In the genomic region with DNA sequence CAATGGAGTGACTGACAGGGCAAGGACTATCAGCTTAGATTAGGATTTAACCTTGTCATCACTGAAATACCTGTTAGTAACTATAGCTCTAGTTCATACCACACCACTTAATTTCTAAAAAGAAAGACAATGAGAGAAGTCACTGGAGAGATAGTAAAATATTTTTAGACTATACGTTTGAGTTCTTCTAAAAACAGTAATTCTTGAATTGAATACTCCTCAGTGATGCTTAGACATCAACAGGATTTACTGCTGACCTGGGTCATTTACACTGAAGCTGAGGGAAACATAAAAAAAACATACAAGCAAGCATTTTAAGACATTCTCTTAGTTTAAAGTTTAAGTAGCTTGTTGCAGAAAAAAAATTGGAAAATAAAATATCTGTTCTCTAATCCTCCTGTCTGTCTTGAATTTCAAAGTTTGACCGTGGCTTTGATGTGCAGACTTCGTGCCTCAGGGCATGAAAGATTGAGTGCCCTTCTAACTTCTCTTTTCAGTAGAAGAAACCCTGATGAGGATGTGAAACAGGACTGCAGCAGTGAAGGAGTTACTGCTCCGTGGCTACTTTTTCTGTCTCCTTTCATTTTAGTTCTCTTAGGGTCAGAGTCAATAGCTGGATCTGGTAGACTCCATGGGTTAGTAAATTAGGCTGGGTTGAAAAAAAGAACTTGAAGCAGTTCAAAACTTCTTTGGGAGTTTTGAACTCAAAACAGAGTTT, we compare ENCODE assay signal across 14 cellular contexts.
DNase-seq lines count a peak whose midpoint lies in the region; ATAC-seq and TF ChIP-seq lines count a peak whose summit lies in the region.
"Had no signal": no experiment of that assay in that cellular context is flagged by ENCODE, and none has a peak within 500 bp of the region (broad histone marks: within the 10 kb centered on the region; RNA-seq: fewer than 3 reads in every experiment).

No MANE protein-coding gene starts in this region.

- peak overlapping the region; percentile 5 for H3K4me3 Mint-ChIP-seq in mesothelial cell of epicardium
- H3K4me3 Mint-ChIP-seq in activated CD4-positive, alpha-beta memory T cell treated with anti-CD3 and anti-CD28 coated beads, Interleukin-2, amount 10 ng/mL, durations not matched to agents 7 days and 5 days: no peak overlapping the region
- H3K4me3 Mint-ChIP-seq: naive thymus-derived CD4-positive, alpha-beta T cell had no signal

- H3K36me3 Mint-ChIP-seq in mesothelial cell of epicardium: peaks cover 8% of the 10 kb centered on the region
- H3K36me3 Mint-ChIP-seq in activated CD4-positive, alpha-beta memory T cell treated with anti-CD3 and anti-CD28 coated beads, Interleukin-2, amount 10 ng/mL, durations not matched to agents 7 days and 5 days (ENCODE audit: low read depth): no peaks in the 10 kb centered on the region

- CTCF ChIA-PET in activated CD4-positive, alpha-beta memory T cell treated with anti-CD3 and anti-CD28 coated beads, Interleukin-2, amount 10 ng/mL, durations not matched to agents 7 days and 5 days (lab: Charles Lee): no interaction called here

- H3K4me1 Mint-ChIP-seq in mesothelial cell of epicardium: peaks cover 57% of the 10 kb centered on the region
- H3K4me1 Mint-ChIP-seq in activated CD4-positive, alpha-beta memory T cell treated with anti-CD3 and anti-CD28 coated beads, Interleukin-2, amount 10 ng/mL, durations not matched to agents 7 days and 5 days: no peaks in the 10 kb centered on the region

- DNase-seq in mesothelial cell of epicardium (ENCODE audit: low spot score in 2 of 2, unreplicated experiment in 2 of 2): no peak
- DNase-seq in AG08395 (ENCODE audit: low spot score): no peak
- no peak for DNase-seq in activated CD4-positive, alpha-beta memory T cell treated with anti-CD3 and anti-CD28 coated beads, Interleukin-2, amount 10 ng/mL, durations not matched to agents 7 days and 5 days
- no peak for DNase-seq in NCI-H510A treated with DMSO at 0.1 percent for 48 hours (lab: John Stamatoyannopoulos, UW)
- DNase-seq in tibial artery: no peak
- DNase-seq: activated CD4-positive, alpha-beta T cell treated with anti-CD3 and anti-CD28 coated beads for 1 hour; activated effector memory CD4-positive, alpha-beta T cell treated with Interleukin-2 at 50 U/mL for 16 hours; Caco-2; naive thymus-derived CD4-positive, alpha-beta T cell; uterus had no signal

- TF ChIP-seq CTCF in mesothelial cell of epicardium (IDR thresholded peaks at IDR 0.05; ENCODE audit: unreplicated experiment): no peak
- no peak for TF ChIP-seq CTCF in tibial artery (IDR thresholded peaks at IDR 0.05)

- peaks cover 15% of the 10 kb centered on the region for H3K9me3 Mint-ChIP-seq in mesothelial cell of epicardium
- no peaks in the 10 kb centered on the region for H3K9me3 Mint-ChIP-seq in activated CD4-positive, alpha-beta memory T cell treated with anti-CD3 and anti-CD28 coated beads, Interleukin-2, amount 10 ng/mL, durations not matched to agents 7 days and 5 days

- peak; percentile 85 for ATAC-seq in GM18519 (IDR thresholded peaks at IDR 0.05; ENCODE audit: low FRiP score, unreplicated experiment)
- peak; percentile 88 for ATAC-seq in GM21390 (IDR thresholded peaks at IDR 0.05; ENCODE audit: unreplicated experiment)
- peak; percentile 74 for ATAC-seq in HG03342 (IDR thresholded peaks at IDR 0.05; ENCODE audit: unreplicated experiment)
- ATAC-seq: naive thymus-derived CD4-positive, alpha-beta T cell had no signal

- H3K27me3 ChIP-seq in tibial artery: no peaks in the 10 kb centered on the region
- H3K27me3 ChIP-seq: cardiac muscle cell, uterus had no signal

- intact Hi-C loops in tibial artery (cut with DNase I; ENCODE audit: low total_unique reads): no loop called here

- no peak overlapping the region for H3K4me3 ChIP-seq in tibial artery
- H3K4me3 ChIP-seq: cardiac muscle cell, uterus had no signal

- peaks cover 0 to 6% (median 0%) of the 10 kb centered on the region in 3 donors for H3K9me3 ChIP-seq in tibial artery
- H3K9me3 ChIP-seq: Caco-2, uterus had no signal

- H3K27ac ChIP-seq in tibial artery: no peak overlapping the region
- H3K27ac ChIP-seq: cardiac muscle cell, uterus had no signal

- no peaks in the 10 kb centered on the region for H3K27me3 Mint-ChIP-seq in mesothelial cell of epicardium (ENCODE audit: low read depth)
- H3K27me3 Mint-ChIP-seq in activated CD4-positive, alpha-beta memory T cell treated with anti-CD3 and anti-CD28 coated beads, Interleukin-2, amount 10 ng/mL, durations not matched to agents 7 days and 5 days: peaks cover 30% of the 10 kb centered on the region

- H3K36me3 ChIP-seq in tibial artery: no peaks in the 10 kb centered on the region
- H3K36me3 ChIP-seq: cardiac muscle cell, uterus had no signal

- POLR2A ChIA-PET in activated CD4-positive, alpha-beta memory T cell treated with anti-CD3 and anti-CD28 coated beads, Interleukin-2, amount 10 ng/mL, durations not matched to agents 7 days and 5 days (lab: Charles Lee): no interaction called here

- no peaks in the 10 kb centered on the region for H3K4me1 ChIP-seq in tibial artery
- H3K4me1 ChIP-seq: Caco-2 had no signal

- peak overlapping the region; percentile 84 for H3K27ac Mint-ChIP-seq in mesothelial cell of epicardium
- no peak overlapping the region for H3K27ac Mint-ChIP-seq in activated CD4-positive, alpha-beta memory T cell treated with anti-CD3 and anti-CD28 coated beads, Interleukin-2, amount 10 ng/mL, durations not matched to agents 7 days and 5 days
- H3K27ac Mint-ChIP-seq: naive thymus-derived CD4-positive, alpha-beta T cell had no signal
